9 cellular contexts compared by ENCODE assay signal in the genomic region with DNA sequence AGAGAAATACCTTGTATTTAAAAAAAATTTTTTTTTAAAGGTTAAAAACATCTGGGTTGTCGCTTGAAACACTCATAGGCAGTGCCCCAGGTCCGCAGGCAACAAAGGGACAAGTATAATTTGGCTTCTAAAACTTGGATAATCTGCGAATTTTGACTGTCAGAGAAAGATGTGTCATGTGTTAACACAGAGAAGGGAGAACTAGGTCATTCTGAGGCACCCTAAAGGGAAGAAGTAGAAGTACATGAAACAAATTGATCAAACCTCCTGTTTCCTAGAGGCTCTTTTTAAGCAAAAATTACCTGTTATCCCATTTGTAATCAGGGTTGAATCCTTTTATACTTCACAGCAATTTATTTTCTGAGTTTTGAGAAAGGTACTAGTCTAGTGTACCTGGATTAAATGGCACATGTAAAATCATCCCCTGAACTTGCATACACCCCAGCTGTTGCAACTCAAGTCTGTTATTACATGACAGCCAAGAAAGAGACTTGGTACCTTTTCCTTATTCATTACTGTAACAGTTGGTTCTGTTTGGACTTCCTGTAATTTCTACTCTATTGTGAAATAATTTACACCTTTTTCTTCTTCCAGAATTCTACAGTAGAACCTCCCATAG. TPM values are rescaled to one million over a fixed set of nuclear protein-coding genes. Genes with fewer than 3 reads are reported as not detected.
DNase-seq lines count a peak whose midpoint lies in the region; ATAC-seq and TF ChIP-seq lines count a peak whose summit lies in the region.
"Had no signal": no experiment of that assay in that cellular context is flagged by ENCODE, and none has a peak within 500 bp of the region (broad histone marks: within the 10 kb centered on the region; RNA-seq: fewer than 3 reads in every experiment).

No MANE protein-coding gene starts in this region.

- H3K4me3 Mint-ChIP-seq in activated T-cell treated with anti-CD3 and anti-CD28 coated beads, Interleukin-2, amount 50 U/mL, for 4 hours: peak overlapping the region; percentile 84
- H3K4me3 Mint-ChIP-seq in endodermal cell: peak overlapping the region; percentile 73
- H3K4me3 Mint-ChIP-seq in stimulated activated memory B cell treated with anti-CD40 and anti-IgM and Interleukin-4, amounts not matched to agents 10 μg/mL and 1 μg/mL and 100 μg/mL, for 72 hours: no peak overlapping the region

- POLR2A ChIA-PET in Panc1 (lab: Charles Lee): no interaction called here

- TSS peak; percentile 69 for BruUV-seq in Panc1 (replicated peaks; lab: Mats Ljungman, UMichigan)

- H3K9me3 Mint-ChIP-seq in activated T-cell treated with anti-CD3 and anti-CD28 coated beads, Interleukin-2, amount 50 U/mL, for 4 hours: no peaks in the 10 kb centered on the region
- H3K9me3 Mint-ChIP-seq in endodermal cell: no peaks in the 10 kb centered on the region
- no peaks in the 10 kb centered on the region for H3K9me3 Mint-ChIP-seq in stimulated activated memory B cell treated with anti-CD40 and anti-IgM and Interleukin-4, amounts not matched to agents 10 μg/mL and 1 μg/mL and 100 μg/mL, for 72 hours

- intact Hi-C loops in Panc1 (cut with micrococcal nuclease; ENCODE audit: unreplicated experiment): loop anchor here (5.0 kb wide), 1 partner anchor 50 kb away; a partner anchor contains a TSS

- TF ChIP-seq CTCF in Panc1 (IDR thresholded peaks at IDR 0.05) (no peak), endodermal cell (conservative IDR thresholded peaks at IDR 0.05) (peak; percentile 28), GM10266 (IDR thresholded peaks at IDR 0.05; ENCODE audit: control insufficient read depth, insufficient read depth, low read depth, missing control alignments) (no peak)

- no peak for ATAC-seq in activated T-cell treated with anti-CD3 and anti-CD28 coated beads, Interleukin-2, amount 50 U/mL, for 4 hours
- ATAC-seq in Panc1 (no peak), HG02885 (IDR thresholded peaks at IDR 0.05; ENCODE audit: poor library complexity, unreplicated experiment) (no peak), GM21526 (IDR thresholded peaks at IDR 0.05; ENCODE audit: low FRiP score, unreplicated experiment) (no peak)
- no peak for ATAC-seq in stimulated activated memory B cell treated with anti-CD40 and anti-IgM and Interleukin-4, amounts not matched to agents 10 μg/mL and 1 μg/mL and 100 μg/mL, for 72 hours

- 92 to 100% methylated on average over 2 to 3 of the region's 3 CpGs for whole genome bisulfite sequencing in endodermal cell (ENCODE audit: insufficient coverage in 1 of 2, insufficient read length in 1 of 2), 2 experiments

- H3K4me1 ChIP-seq in Panc1 (ENCODE audit: control insufficient read depth, insufficient read depth, low read length): peaks cover 7% of the 10 kb centered on the region; the same call in 1 of the 2 replicates
- peaks cover 4% of the 10 kb centered on the region for H3K4me1 ChIP-seq in endodermal cell (ENCODE audit: control insufficient read depth, insufficient read depth, low read length)

- H3K4me3 ChIP-seq in Panc1 (ENCODE audit: low read depth in 2 of 2, low read length in 2 of 2) (peak overlapping the region in 1 of 2 experiments; percentile 66; a peak in 1 of 4 replicates), endodermal cell (ENCODE audit: low read length) (no peak overlapping the region)

- no peak overlapping the region for H3K9ac ChIP-seq in endodermal cell (ENCODE audit: extremely low read depth, low read length, poor library complexity, severe bottlenecking)

- H3K27me3 ChIP-seq in Panc1 (ENCODE audit: control insufficient read depth, insufficient read depth, low read length) (no peaks in the 10 kb centered on the region), endodermal cell (ENCODE audit: control insufficient read depth, insufficient read depth, low read length, poor library complexity, severe bottlenecking) (no peaks in the 10 kb centered on the region)

- CTCF ChIA-PET in Panc1 (lab: Charles Lee): no interaction called here

- no peaks in the 10 kb centered on the region for H3K27me3 Mint-ChIP-seq in activated T-cell treated with anti-CD3 and anti-CD28 coated beads, Interleukin-2, amount 50 U/mL, for 4 hours (ENCODE audit: low read depth)
- H3K27me3 Mint-ChIP-seq in endodermal cell (ENCODE audit: insufficient read depth): no peaks in the 10 kb centered on the region
- H3K27me3 Mint-ChIP-seq in stimulated activated memory B cell treated with anti-CD40 and anti-IgM and Interleukin-4, amounts not matched to agents 10 μg/mL and 1 μg/mL and 100 μg/mL, for 72 hours: no peaks in the 10 kb centered on the region

- H3K9me3 ChIP-seq in Panc1 (ENCODE audit: control insufficient read depth, insufficient read depth, low read depth, low read length) (no peaks in the 10 kb centered on the region), endodermal cell (ENCODE audit: control insufficient read depth, low read length) (no peaks in the 10 kb centered on the region)

- H3K36me3 Mint-ChIP-seq in activated T-cell treated with anti-CD3 and anti-CD28 coated beads, Interleukin-2, amount 50 U/mL, for 4 hours (ENCODE audit: insufficient read depth): peaks cover 4% of the 10 kb centered on the region
- H3K36me3 Mint-ChIP-seq in endodermal cell (ENCODE audit: low read depth): peaks cover 13% of the 10 kb centered on the region
- H3K36me3 Mint-ChIP-seq in stimulated activated memory B cell treated with anti-CD40 and anti-IgM and Interleukin-4, amounts not matched to agents 10 μg/mL and 1 μg/mL and 100 μg/mL, for 72 hours: peaks cover 10% of the 10 kb centered on the region

- DNase-seq in activated T-cell treated with anti-CD3 and anti-CD28 coated beads, Interleukin-2, amount 50 U/mL, for 4 hours: no peak
- no peak for DNase-seq in activated T-cell treated with anti-CD3 and anti-CD28 coated beads, Interleukin-2, amount 50 U/mL, for 48 hours
- DNase-seq in Panc1 (ENCODE audit: low read depth, low spot score): no peak
- no peak for DNase-seq in endodermal cell
- DNase-seq in GM10266 (ENCODE audit: extremely low spot score): no peak
- DNase-seq: NCI-H1092 had no signal

- no peak overlapping the region for H3K27ac Mint-ChIP-seq in endodermal cell
- H3K27ac Mint-ChIP-seq in stimulated activated memory B cell treated with anti-CD40 and anti-IgM and Interleukin-4, amounts not matched to agents 10 μg/mL and 1 μg/mL and 100 μg/mL, for 72 hours: peak overlapping the region; percentile 93

- in situ Hi-C loops in Panc1 (cut with HindIII; ENCODE audit: low pct_unique_long_range_greater_than_20kb, low sequenced_read_pairs): no loop called here

- peaks cover 12% of the 10 kb centered on the region for H3K4me1 Mint-ChIP-seq in activated T-cell treated with anti-CD3 and anti-CD28 coated beads, Interleukin-2, amount 50 U/mL, for 4 hours (ENCODE audit: low read depth)
- peaks cover 14% of the 10 kb centered on the region for H3K4me1 Mint-ChIP-seq in endodermal cell
- peaks cover 21% of the 10 kb centered on the region for H3K4me1 Mint-ChIP-seq in stimulated activated memory B cell treated with anti-CD40 and anti-IgM and Interleukin-4, amounts not matched to agents 10 μg/mL and 1 μg/mL and 100 μg/mL, for 72 hours

- peak overlapping the region; percentile 87; the same call in 1 of the 2 replicates for H3K27ac ChIP-seq in Panc1 (ENCODE audit: low read length)
- H3K27ac ChIP-seq in endodermal cell (ENCODE audit: low read depth, low read length): no peak overlapping the region

- H3K36me3 ChIP-seq in Panc1 (ENCODE audit: control insufficient read depth, insufficient read depth, low read length): no peaks in the 10 kb centered on the region
- no peaks in the 10 kb centered on the region for H3K36me3 ChIP-seq in endodermal cell (ENCODE audit: control insufficient read depth, insufficient read depth, low read length)

RNA-seq across cellular contexts. Expression of a gene that starts 1.7 kb away (rescaled TPM):
- total RNA-seq in activated T-cell treated with anti-CD3 and anti-CD28 coated beads, Interleukin-2, amount 50 U/mL, for 4 hours: 10 to 100 TPM in 2 of 3 donors, 1 to 10 TPM in 1; 9.4 to 21.0 (median 12.7) TPM
- total RNA-seq in Panc1 (2021; ENCODE audit: unreplicated experiment) (17.0 TPM), endodermal cell (10 to 100 TPM; 34.5 to 37.1 TPM)
- polyA plus RNA-seq in Panc1 (2012; ENCODE audit: insufficient read length): 13.3 TPM
- polyA plus RNA-seq in endodermal cell (2013, experiment 1 of 2): 26.9 TPM
- polyA plus RNA-seq in endodermal cell (2013, experiment 2 of 2): 23.4 TPM

RNA-seq across cellular contexts. Expression of a gene that starts 48.0 kb away (rescaled TPM):
- 10 to 100 TPM; 72.3 to 75.1 (median 75.0) TPM for total RNA-seq in activated T-cell treated with anti-CD3 and anti-CD28 coated beads, Interleukin-2, amount 50 U/mL, for 4 hours
- 54.6 TPM for total RNA-seq in Panc1 (2021; ENCODE audit: unreplicated experiment)
- 55.3 TPM for polyA plus RNA-seq in Panc1 (2012; ENCODE audit: insufficient read length)
- 100 to 1,000 TPM in 1 of 2 donors, 10 to 100 TPM in 1; 90.5 to 100 TPM for total RNA-seq in endodermal cell
- polyA plus RNA-seq in endodermal cell (2013, experiment 1 of 2): 48.5 TPM
- 43.1 TPM for polyA plus RNA-seq in endodermal cell (2013, experiment 2 of 2)
